ENCODE assay signal across 1 cellular context in the genomic region with DNA sequence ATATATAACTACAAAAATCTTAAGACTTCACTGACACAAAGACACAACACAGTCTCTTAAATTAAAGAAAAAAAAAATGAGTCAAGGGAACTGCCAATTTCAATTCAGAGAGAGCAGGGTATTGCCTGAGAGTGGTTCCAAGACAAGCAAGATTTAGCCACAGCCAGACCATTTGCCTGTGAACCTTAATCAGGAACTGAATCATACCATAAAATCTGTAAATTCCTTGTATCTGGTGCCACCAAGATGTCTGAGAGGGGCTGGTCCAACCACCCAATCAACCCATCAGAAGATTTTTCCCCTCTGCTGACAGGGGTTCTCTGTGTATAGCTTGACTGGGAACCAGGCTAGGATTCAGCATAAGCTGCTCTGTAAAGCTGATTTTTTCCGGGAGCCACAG.
TF ChIP-seq lines count a peak whose summit lies in the region.

No MANE protein-coding gene starts in this region.

TF ChIP-seq in WTC11, 78 proteins besides CTCF, POLR2A, EP300 and RAD21 (continued from another document):
- TF ChIP-seq, protein P1, sequence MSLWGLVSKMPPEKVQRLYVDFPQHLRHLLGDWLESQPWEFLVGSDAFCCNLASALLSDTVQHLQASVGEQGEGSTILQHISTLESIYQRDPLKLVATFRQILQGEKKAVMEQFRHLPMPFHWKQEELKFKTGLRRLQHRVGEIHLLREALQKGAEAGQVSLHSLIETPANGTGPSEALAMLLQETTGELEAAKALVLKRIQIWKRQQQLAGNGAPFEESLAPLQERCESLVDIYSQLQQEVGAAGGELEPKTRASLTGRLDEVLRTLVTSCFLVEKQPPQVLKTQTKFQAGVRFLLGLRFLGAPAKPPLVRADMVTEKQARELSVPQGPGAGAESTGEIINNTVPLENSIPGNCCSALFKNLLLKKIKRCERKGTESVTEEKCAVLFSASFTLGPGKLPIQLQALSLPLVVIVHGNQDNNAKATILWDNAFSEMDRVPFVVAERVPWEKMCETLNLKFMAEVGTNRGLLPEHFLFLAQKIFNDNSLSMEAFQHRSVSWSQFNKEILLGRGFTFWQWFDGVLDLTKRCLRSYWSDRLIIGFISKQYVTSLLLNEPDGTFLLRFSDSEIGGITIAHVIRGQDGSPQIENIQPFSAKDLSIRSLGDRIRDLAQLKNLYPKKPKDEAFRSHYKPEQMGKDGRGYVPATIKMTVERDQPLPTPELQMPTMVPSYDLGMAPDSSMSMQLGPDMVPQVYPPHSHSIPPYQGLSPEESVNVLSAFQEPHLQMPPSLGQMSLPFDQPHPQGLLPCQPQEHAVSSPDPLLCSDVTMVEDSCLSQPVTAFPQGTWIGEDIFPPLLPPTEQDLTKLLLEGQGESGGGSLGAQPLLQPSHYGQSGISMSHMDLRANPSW (CRISPR knock-in tag; conservative IDR thresholded peaks at IDR 0.05; ENCODE audit: low read depth) = no peak
- TF ChIP-seq HMGA2 (CRISPR knock-in tag; IDR thresholded peaks at IDR 0.05) (no peak), MYBL2 (CRISPR knock-in tag; IDR thresholded peaks at IDR 0.05) (no peak), ZNF423 (CRISPR knock-in tag; IDR thresholded peaks at IDR 0.05) (no peak), KAT7 (CRISPR knock-in tag; IDR thresholded peaks at IDR 0.05; ENCODE audit: borderline replicate concordance) (no peak), SP1 (CRISPR knock-in tag; conservative IDR thresholded peaks at IDR 0.05) (no peak), ETV6 (CRISPR knock-in tag; IDR thresholded peaks at IDR 0.05) (no peak)
